ENCODE assay signal across 21 cellular contexts in the genomic region with DNA sequence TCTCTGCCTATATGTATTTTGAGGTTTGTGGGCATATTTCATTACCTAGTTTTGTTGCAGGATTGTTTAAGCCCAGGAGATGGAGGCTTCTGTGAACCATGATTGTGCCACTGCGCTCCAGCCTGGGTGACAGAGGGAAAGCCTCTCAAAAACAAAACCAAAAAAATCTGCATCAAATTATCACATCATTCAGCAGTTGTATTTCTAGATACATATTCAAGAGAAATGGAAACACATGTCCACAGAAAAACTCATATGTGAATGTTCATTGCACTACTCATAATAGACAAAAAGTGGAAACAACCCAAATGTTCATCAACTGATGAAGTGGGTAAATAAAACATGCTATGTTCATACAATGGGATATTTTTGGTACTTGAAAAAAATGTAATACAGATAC. TPM values are rescaled to one million over a fixed set of nuclear protein-coding genes. Genes with fewer than 3 reads are reported as not detected.
A peak's percentile ranks its signal among the peaks of the same experiment; 100 is the strongest.
DNase-seq lines count a peak whose midpoint lies in the region; ATAC-seq, FAIRE-seq and TF ChIP-seq lines count a peak whose summit lies in the region.
"Had no signal": no experiment of that assay in that cellular context is flagged by ENCODE, and none has a peak within 500 bp of the region (broad histone marks: within the 10 kb centered on the region; RNA-seq: fewer than 3 reads in every experiment).

No MANE protein-coding gene starts in this region.

- no peaks in the 10 kb centered on the region for H3K9me3 Mint-ChIP-seq in activated T-cell treated with anti-CD3 and anti-CD28 coated beads, Interleukin-2, amount 50 U/mL, for 72 hours
- no peaks in the 10 kb centered on the region for H3K9me3 Mint-ChIP-seq in osteocyte (ENCODE audit: unreplicated experiment)

- peaks cover 94% of the 10 kb centered on the region for H3K36me3 ChIP-seq in OCI-LY7 (ENCODE audit: insufficient read depth, low read length)
- H3K36me3 ChIP-seq in GM12878 (ENCODE audit: control insufficient read depth in 2 of 2, insufficient read depth in 2 of 2, low read length in 1 of 2) = peaks cover 1 to 11% of the 10 kb centered on the region in 2 experiments; a peak in 3 of 4 replicates

- in situ Hi-C loops in GM12878 (cut with MboI) = no loop called here

- SMC1A ChIA-PET in GM12878 (lab: Charles Lee; ENCODE audit: uncharacterized antibody, unreplicated experiment) = no interaction called here

- CTCF ChIA-PET in OCI-LY7 (lab: Charles Lee; ENCODE audit: unreplicated experiment) (no interaction called here), GM12878 (lab: Yijun Ruan, JAX) (no interaction called here)

- H3K27ac ChIP-seq in OCI-LY7 (ENCODE audit: low read depth, low read length, poor library complexity, severe bottlenecking) (no peak overlapping the region), GM12878 (ENCODE audit: control insufficient read depth, insufficient read depth) (no peak overlapping the region)
- H3K27ac ChIP-seq: cardiac muscle cell, heart left ventricle, VCaP had no signal

- RAD21 ChIA-PET in GM12878 (lab: Charles Lee; ENCODE audit: unreplicated experiment) = no interaction called here

- no peaks in the 10 kb centered on the region for H3K27me3 Mint-ChIP-seq in activated T-cell treated with anti-CD3 and anti-CD28 coated beads, Interleukin-2, amount 50 U/mL, for 72 hours (ENCODE audit: low read depth)
- H3K27me3 Mint-ChIP-seq in osteocyte (ENCODE audit: unreplicated experiment) = no peaks in the 10 kb centered on the region
- H3K27me3 Mint-ChIP-seq: progenitor cell of endocrine pancreas had no signal

- POLR2A ChIA-PET in OCI-LY7 (lab: Charles Lee) (interaction anchor here (1.1 kb wide), 1 partner anchor 12 kb away, joined by 3 read pairs; no protein-coding TSS in a partner anchor), GM12878 (lab: Charles Lee) (no interaction called here)

- TF ChIP-seq CTCF in OCI-LY7 (conservative IDR thresholded peaks at IDR 0.05; ENCODE audit: low read length) (no peak), GM12878 (IDR thresholded peaks at IDR 0.05 in 2 of 3, conservative IDR thresholded peaks at IDR 0.05 in 1 of 3; ENCODE audit: control insufficient read depth in 2 of 3, extremely low read depth in 1 of 3, insufficient read depth in 1 of 3, low read depth in 3 of 3, low read length in 3 of 3) (no peak), osteocyte (IDR thresholded peaks at IDR 0.05) (no peak)

- H3K4me3 ChIP-seq in OCI-LY7 (ENCODE audit: low read depth, low read length, poor library complexity, severe bottlenecking) (no peak overlapping the region), GM12878 (no peak overlapping the region)
- H3K4me3 ChIP-seq: cardiac muscle cell, heart left ventricle had no signal

- peak overlapping the region; percentile 90 for H3K27ac Mint-ChIP-seq in activated T-cell treated with anti-CD3 and anti-CD28 coated beads, Interleukin-2, amount 50 U/mL, for 72 hours
- H3K27ac Mint-ChIP-seq in osteocyte (ENCODE audit: unreplicated experiment) = peak overlapping the region; percentile 64
- H3K27ac Mint-ChIP-seq: progenitor cell of endocrine pancreas had no signal

- no peaks in the 10 kb centered on the region for H3K4me1 ChIP-seq in OCI-LY7 (ENCODE audit: insufficient read depth, low read length, poor library complexity, severe bottlenecking)
- H3K4me1 ChIP-seq in GM12878 (ENCODE audit: control insufficient read depth, insufficient read depth, low read length) = no peaks in the 10 kb centered on the region

- no peak for DNase-seq in activated T-cell treated with anti-CD3 and anti-CD28 coated beads, Interleukin-2, amount 50 U/mL, for 72 hours
- DNase-seq in activated T-cell treated with anti-CD3 and anti-CD28 coated beads, Interleukin-2, amount 50 U/mL, for 48 hours = no peak
- DNase-seq in OCI-LY7 (ENCODE audit: low spot score) (no peak), GM12878 (ENCODE audit: low read depth, low spot score) (no peak), osteocyte (ENCODE audit: extremely low spot score, unreplicated experiment) (no peak), COLO668 (lab: John Stamatoyannopoulos, UW; ENCODE audit: unreplicated experiment) (no peak), amniotic stem cell (lab: John Stamatoyannopoulos, UW) (no peak), NCI-H226 (no peak)
- DNase-seq: activated CD8-positive, alpha-beta memory T cell treated with anti-CD3 and anti-CD28 coated beads for 24 hours; dermis blood vessel endothelial cell; H7; heart left ventricle; left cardiac atrium; NCI-H1417 treated with DMSO at 0.1 percent for 48 hours; NCI-H524; RPMI8226 had no signal

- 100% methylated on average over 1 of the region's 1 CpG for WGBS in GM12878 (ENCODE audit: insufficient coverage, insufficient replicate concordance, low lambda C conversion rate, missing lambda C conversion rate)

- H3K36me3 Mint-ChIP-seq in activated T-cell treated with anti-CD3 and anti-CD28 coated beads, Interleukin-2, amount 50 U/mL, for 72 hours (ENCODE audit: insufficient read depth in 2 of 2) = peaks cover 9 to 27% of the 10 kb centered on the region in 2 donors
- H3K36me3 Mint-ChIP-seq in osteocyte (ENCODE audit: unreplicated experiment) = peaks cover 38% of the 10 kb centered on the region

- no peak for TF ChIP-seq RAD21 in GM12878 (IDR thresholded peaks at IDR 0.05; ENCODE audit: insufficient read depth, low read depth, low read length)

- intact Hi-C loops in OCI-LY7 (cut with micrococcal nuclease; ENCODE audit: unreplicated experiment) (no loop called here), GM12878 (cut with micrococcal nuclease; ENCODE audit: unreplicated experiment) (no loop called here)

- H3K9ac ChIP-seq in GM12878 (ENCODE audit: control insufficient read depth, insufficient read depth, low read length) = no peak overlapping the region

- H3K9me2 ChIP-seq in OCI-LY7 (ENCODE audit: insufficient read depth, low read length) = no peaks in the 10 kb centered on the region

- no peak for TF ChIP-seq POLR2A in GM12878 (IDR thresholded peaks at IDR 0.05; ENCODE audit: low read depth, low read length)

- H3K9me3 ChIP-seq in OCI-LY7 (ENCODE audit: low read length) (no peaks in the 10 kb centered on the region), GM12878 (replicated peaks; ENCODE audit: control insufficient read depth, insufficient read depth, low read length) (no peaks in the 10 kb centered on the region)
- H3K9me3 ChIP-seq: heart left ventricle had no signal

- H3K4me1 Mint-ChIP-seq in activated T-cell treated with anti-CD3 and anti-CD28 coated beads, Interleukin-2, amount 50 U/mL, for 72 hours (ENCODE audit: low read depth) = peaks cover 40% of the 10 kb centered on the region
- peaks cover 15% of the 10 kb centered on the region for H3K4me1 Mint-ChIP-seq in osteocyte (ENCODE audit: unreplicated experiment)
- H3K4me1 Mint-ChIP-seq: CD14-positive monocyte had no signal

- H2AFZ ChIP-seq in OCI-LY7 (ENCODE audit: low read length) (no peak overlapping the region), GM12878 (ENCODE audit: control insufficient read depth, low read depth, low read length) (no peak overlapping the region)

- no peaks in the 10 kb centered on the region for H3K27me3 ChIP-seq in GM12878 (replicated peaks in 1 of 2; ENCODE audit: control insufficient read depth in 2 of 2, insufficient read depth in 2 of 2, low read length in 1 of 2)
- H3K27me3 ChIP-seq: cardiac muscle cell, heart left ventricle had no signal

- H3K79me2 ChIP-seq in OCI-LY7 (ENCODE audit: insufficient read depth, low read depth, low read length) (peaks cover 81% of the 10 kb centered on the region), GM12878 (ENCODE audit: control insufficient read depth, insufficient read depth, low read length) (peaks cover 8% of the 10 kb centered on the region)

- H3K4me2 ChIP-seq in OCI-LY7 (ENCODE audit: low read length) (no peak overlapping the region), GM12878 (ENCODE audit: control insufficient read depth, insufficient read depth) (no peak overlapping the region)

- ATAC-seq in activated T-cell treated with anti-CD3 and anti-CD28 coated beads, Interleukin-2, amount 50 U/mL, for 72 hours (replicated peaks in 1 of 2) = no peak
- no peak for ATAC-seq in GM12878
- ATAC-seq: heart left ventricle, left cardiac atrium had no signal

- FAIRE-seq in GM12878 (lab: Jason Lieb, UNC) = no peak
- FAIRE-seq: endothelial cell of umbilical vein had no signal

- H4K20me1 ChIP-seq in OCI-LY7 (ENCODE audit: insufficient read depth, low read length) = no peaks in the 10 kb centered on the region; the same call in 1 of the 2 replicates
- H4K20me1 ChIP-seq in GM12878 (ENCODE audit: control insufficient read depth, insufficient read depth) = no peaks in the 10 kb centered on the region

- no peak for TF ChIP-seq EP300 in GM12878 (IDR thresholded peaks at IDR 0.05; ENCODE audit: borderline replicate concordance in 1 of 2, control insufficient read depth in 1 of 2, low read depth in 2 of 2, low read length in 2 of 2)

- BruUV-seq in OCI-LY7 (replicated peaks; lab: Mats Ljungman, UMichigan) (TSS peak; percentile 32), GM12878 (replicated peaks; lab: Mats Ljungman, UMichigan) (TSS peak; percentile 14)

- H3K4me3 Mint-ChIP-seq in activated T-cell treated with anti-CD3 and anti-CD28 coated beads, Interleukin-2, amount 50 U/mL, for 72 hours = peak overlapping the region in 1 of 2 donors; percentile 3
- H3K4me3 Mint-ChIP-seq in osteocyte (ENCODE audit: unreplicated experiment) = no peak overlapping the region
- H3K4me3 Mint-ChIP-seq: CD14-positive monocyte had no signal

RNA-seq across cellular contexts. Expression of a gene that starts 29.9 kb away (rescaled TPM):
- 100 to 1,000 TPM; 173 to 213 TPM for total RNA-seq in activated T-cell treated with anti-CD3 and anti-CD28 coated beads, Interleukin-2, amount 50 U/mL, for 72 hours
- 65.4 and 86.6 TPM in 2 replicates for total RNA-seq in OCI-LY7 (2014; rRNA removed; shearing (Covaris generic))
- total RNA-seq in OCI-LY7 (2022) = 190 and 226 TPM in 2 replicates
- 31.2 and 36.2 TPM in 2 replicates for total RNA-seq in GM12878 (2013; cell fraction: nucleolus; rRNA removed)
- 72.7 and 93.4 TPM in 2 replicates for total RNA-seq in GM12878 (2014; rRNA removed)
- 128 and 135 TPM in 2 replicates for total RNA-seq in GM12878 (2014; rRNA removed; fragmentation: Illumina TruSeq; extraction: Trizol)
- 163 and 166 TPM in 2 replicates for total RNA-seq in GM12878 (2021)
- 82.2 TPM for polyA plus RNA-seq in GM12878 (2011; ENCODE audit: low read depth)
- polyA plus RNA-seq in GM12878 (2011; rRNA removed) = 82.6 and 145 TPM in 2 replicates
- polyA plus RNA-seq in GM12878 (2011; cell fraction: cytosol; rRNA removed) = 19.1 and 19.7 TPM in 2 replicates
- 17.7 and 26.7 TPM in 2 replicates for polyA plus RNA-seq in GM12878 (2011; cell fraction: nucleus; rRNA removed)
- polyA plus RNA-seq in GM12878 (2012) = 79.3 and 83.7 TPM in 2 replicates
- 109 and 122 TPM in 2 replicates for polyA plus RNA-seq in GM12878 (2014; fragmentation: Illumina TruSeq; extraction: Trizol)
- polyA plus RNA-seq in GM12878 (2014; fragmentation: Nextera tagmentation; extraction: Ambion mirVana) = 100 to 1,000 TPM in 1 of 2 experiments, 10 to 100 TPM in 1; 69.5 to 123 TPM
- 47.2 and 61.6 TPM in 2 replicates for polyA plus RNA-seq in GM12878 (2014; rRNA removed)
- polyA plus RNA-seq in GM12878 (2016; fragmentation: Nextera tagmentation; extraction: Ambion mirVana) = 100 to 1,000 TPM; 202 to 234 TPM
- polyA minus RNA-seq in GM12878 (2011; rRNA and poly(A)+ RNA removed) = 36.7 and 54.7 TPM in 2 replicates
- 28.3 and 36.0 TPM in 2 replicates for polyA minus RNA-seq in GM12878 (2011; cell fraction: cytosol; rRNA and poly(A)+ RNA removed)
- polyA minus RNA-seq in GM12878 (2011; cell fraction: nucleus; rRNA and poly(A)+ RNA removed) = 9.1 and 13.7 TPM in 2 replicates
- total RNA-seq in osteocyte = 94.9 and 107 TPM in 2 replicates

RNA-seq across cellular contexts. Expression of a gene that starts 55.4 kb away (rescaled TPM):
- 10 to 100 TPM; 23.7 to 30.6 TPM for total RNA-seq in activated T-cell treated with anti-CD3 and anti-CD28 coated beads, Interleukin-2, amount 50 U/mL, for 72 hours
- total RNA-seq in OCI-LY7 (2014; rRNA removed; shearing (Covaris generic)) = 26.9 and 27.2 TPM in 2 replicates
- total RNA-seq in OCI-LY7 (2022) = 45.2 and 45.4 TPM in 2 replicates
- total RNA-seq in GM12878 (2013; cell fraction: nucleolus; rRNA removed) = 5.1 and 6.8 TPM in 2 replicates
- 16.1 and 16.8 TPM in 2 replicates for total RNA-seq in GM12878 (2014; rRNA removed)
- total RNA-seq in GM12878 (2014; rRNA removed; fragmentation: Illumina TruSeq; extraction: Trizol) = 33.2 and 35.1 TPM in 2 replicates
- total RNA-seq in GM12878 (2021) = 22.9 and 25.8 TPM in 2 replicates
- polyA plus RNA-seq in GM12878 (2011; ENCODE audit: low read depth) = 77.6 TPM
- polyA plus RNA-seq in GM12878 (2011; rRNA removed) = 61.9 and 65.4 TPM in 2 replicates
- polyA plus RNA-seq in GM12878 (2011; cell fraction: cytosol; rRNA removed) = 29.7 and 40.7 TPM in 2 replicates
- 16.4 and 19.1 TPM in 2 replicates for polyA plus RNA-seq in GM12878 (2011; cell fraction: nucleus; rRNA removed)
- 28.7 and 50.2 TPM in 2 replicates for polyA plus RNA-seq in GM12878 (2012)
- 54.6 and 59.8 TPM in 2 replicates for polyA plus RNA-seq in GM12878 (2014; fragmentation: Illumina TruSeq; extraction: Trizol)
- polyA plus RNA-seq in GM12878 (2014; fragmentation: Nextera tagmentation; extraction: Ambion mirVana) = 100 to 1,000 TPM; 114 to 117 TPM
- polyA plus RNA-seq in GM12878 (2014; rRNA removed) = 16.7 and 29.7 TPM in 2 replicates
- polyA plus RNA-seq in GM12878 (2016; fragmentation: Nextera tagmentation; extraction: Ambion mirVana) = 10 to 100 TPM; 52.3 to 66.1 TPM
- polyA minus RNA-seq in GM12878 (2011; rRNA and poly(A)+ RNA removed) = 21.1 and 23.9 TPM in 2 replicates
- polyA minus RNA-seq in GM12878 (2011; cell fraction: cytosol; rRNA and poly(A)+ RNA removed) = 9.5 and 10.4 TPM in 2 replicates
- 2.1 and 3.4 TPM in 2 replicates for polyA minus RNA-seq in GM12878 (2011; cell fraction: nucleus; rRNA and poly(A)+ RNA removed)
- 17.8 and 21.0 TPM in 2 replicates for total RNA-seq in osteocyte
